ENCODE assay signal across 14 cellular contexts in genomic region chr2:71385008-71385407, GRCh38. TPM values are rescaled to one million over a fixed set of nuclear protein-coding genes. Genes with fewer than 3 reads are reported as not detected.
DNase-seq lines count a peak whose midpoint lies in the region; ATAC-seq, FAIRE-seq and TF ChIP-seq lines count a peak whose summit lies in the region.
"Had no signal": no experiment of that assay in that cellular context is flagged by ENCODE, and none has a peak within 500 bp of the region (broad histone marks: within the 10 kb centered on the region; RNA-seq: fewer than 3 reads in every experiment).

No MANE protein-coding gene starts in this region.

- no peak overlapping the region for H3K27ac Mint-ChIP-seq in Calu3 (ENCODE audit: unreplicated experiment)
- H3K27ac Mint-ChIP-seq: T-helper 2 cell treated with Interferon-gamma antibody and Interleukin-4, amounts not matched to agents 5 μg/mL and 100 μg/mL, for 36 hours had no signal

- peaks cover 21% of the 10 kb centered on the region for H3K36me3 Mint-ChIP-seq in Calu3 (ENCODE audit: insufficient read depth, unreplicated experiment)

- no peaks in the 10 kb centered on the region for H3K9me3 Mint-ChIP-seq in Calu3 (ENCODE audit: low read depth, unreplicated experiment)
- H3K9me3 Mint-ChIP-seq: T-helper 2 cell treated with Interferon-gamma antibody and Interleukin-4, amounts not matched to agents 5 μg/mL and 100 μg/mL, for 36 hours had no signal

- TF ChIP-seq EP300 in HepG2 (IDR thresholded peaks at IDR 0.05; ENCODE audit: low read depth in 2 of 2, low read length in 2 of 2) (no peak), HepG2 (CRISPR knock-in tag; IDR thresholded peaks at IDR 0.05; ENCODE audit: borderline replicate concordance) (no peak)

- H3K36me3 ChIP-seq in HepG2 (replicated peaks in 1 of 2; ENCODE audit: control insufficient read depth in 1 of 2, insufficient read depth in 2 of 2, low read length in 2 of 2), result peaks cover 23 to 79% of the 10 kb centered on the region in 2 experiments

- FAIRE-seq in HepG2 (lab: Jason Lieb, UNC), result no peak

- in situ Hi-C loops in HepG2 (cut with HindIII; ENCODE audit: extremely low pct_ligation_motif_present, low pct_unique_long_range_greater_than_20kb), result no loop called here

- TF ChIP-seq CTCF in HepG2 (CRISPR knock-in tag; IDR thresholded peaks at IDR 0.05) (no peak), Calu3 (IDR thresholded peaks at IDR 0.05; ENCODE audit: unreplicated experiment) (no peak)

- no peaks in the 10 kb centered on the region for H3K4me1 ChIP-seq in HepG2 (ENCODE audit: insufficient read depth, low read length)

- TF ChIP-seq RAD21 in HepG2 (CRISPR knock-in tag; IDR thresholded peaks at IDR 0.05), result no peak

- H3K27ac ChIP-seq in HepG2 (ENCODE audit: extremely low read length, insufficient read depth, low read length), result no peak overlapping the region

- no peaks in the 10 kb centered on the region for H3K27me3 ChIP-seq in HepG2 (ENCODE audit: control insufficient read depth in 1 of 2, insufficient read depth in 2 of 2, low read length in 2 of 2)

- H3K4me2 ChIP-seq in HepG2 (ENCODE audit: low read depth, low read length), result no peak overlapping the region

- CTCF ChIA-PET in HepG2 (lab: Yijun Ruan, JAX; ENCODE audit: low intra/inter-chr PET ratio, low total read pairs), result no interaction called here
- CTCF ChIA-PET in Calu3 (lab: Charles Lee), result no interaction called here

- no peak overlapping the region for H3K9ac ChIP-seq in HepG2 (ENCODE audit: insufficient read depth, low read depth, low read length)

- WGBS in HepG2 (ENCODE audit: low lambda C conversion rate), result 92% methylated on average over 1 of the region's 1 CpG

- H3K4me1 Mint-ChIP-seq in Calu3 (ENCODE audit: low read depth, unreplicated experiment), result no peaks in the 10 kb centered on the region

- H2AFZ ChIP-seq in HepG2 (ENCODE audit: low read length), result no peak overlapping the region

- ATAC-seq in HepG2 (no peak), GM19395 (IDR thresholded peaks at IDR 0.05; ENCODE audit: unreplicated experiment) (no peak), GM18519 (IDR thresholded peaks at IDR 0.05; ENCODE audit: low FRiP score, unreplicated experiment) (no peak)

- BruUV-seq in HepG2 (replicated peaks; lab: Mats Ljungman, UMichigan) (no TSS peak), Calu3 (replicated peaks; lab: Mats Ljungman, UMichigan) (no TSS peak)

- H3K4me3 ChIP-seq in HepG2 (replicated peaks in 1 of 3; ENCODE audit: insufficient read depth in 1 of 3, low read depth in 2 of 3, low read length in 3 of 3), result no peak overlapping the region

- POLR2A ChIA-PET in HepG2 (lab: Yijun Ruan, JAX), result interaction anchor here (0.9 kb wide), 1 partner anchor 54 kb away, joined by 3 read pairs; the partner anchor contains the start of gene ZNF638

- H3K4me3 Mint-ChIP-seq in Calu3 (ENCODE audit: low read depth, unreplicated experiment), result no peak overlapping the region
- H3K4me3 Mint-ChIP-seq: T-helper 2 cell treated with Interferon-gamma antibody and Interleukin-4, amounts not matched to agents 5 μg/mL and 100 μg/mL, for 36 hours had no signal

- no peaks in the 10 kb centered on the region for H3K79me2 ChIP-seq in HepG2 (ENCODE audit: insufficient read depth, low read length)

- H3K9me3 ChIP-seq in HepG2 (ENCODE audit: low read length), result 0 out of 2 replicates have a peak, but pooled peaks cover 4% of the 10 kb centered on the region

- DNase-seq in AG20443 (ENCODE audit: low spot score) (peak; percentile 32), M059J (ENCODE audit: low read depth) (peak; percentile 74), dermis blood vessel endothelial cell (peak; percentile 24), HepG2 (ENCODE audit: low spot score) (no peak), AML-193 (lab: John Stamatoyannopoulos, UW) (no peak), Calu3 (no peak)
- DNase-seq: COR-L47; erythroblast; GOT3; KG1; stimulated activated naive CD4-positive, alpha-beta T cell had no signal

- H4K20me1 ChIP-seq in HepG2 (ENCODE audit: insufficient read depth, low read length), result no peaks in the 10 kb centered on the region; the same call in 1 of the 2 replicates

- intact Hi-C loops in HepG2 (cut with micrococcal nuclease; ENCODE audit: unreplicated experiment), result no loop called here
- intact Hi-C loops in Calu3 (cut with micrococcal nuclease; ENCODE audit: unreplicated experiment), result no loop called here

- H3K27me3 Mint-ChIP-seq in Calu3 (ENCODE audit: unreplicated experiment), result no peaks in the 10 kb centered on the region

- TF ChIP-seq POLR2A in HepG2 (IDR thresholded peaks at IDR 0.05; ENCODE audit: insufficient read depth in 1 of 2, low read depth in 2 of 2, low read length in 2 of 2), result no peak

TF ChIP-seq in HepG2, 621 proteins besides CTCF, POLR2A, EP300 and RAD21:
- TF ChIP-seq CEBPB (IDR thresholded peaks at IDR 0.05; ENCODE audit: borderline replicate concordance, low read depth, low read length) (peak; percentile 34; the same call in 1 of the 2 replicates), POGZ (CRISPR knock-in tag; IDR thresholded peaks at IDR 0.05) (no peak)

RNA-seq across cellular contexts. Expression of gene ZNF638, which starts 53.4 kb away (rescaled TPM):
- total RNA-seq in M059J (2014; rRNA removed; shearing (Covaris generic)), result 43.5 and 44.7 TPM in 2 replicates
- total RNA-seq in dermis blood vessel endothelial cell (128 and 163 TPM in 2 replicates), HepG2 (2016; rRNA removed; fragmentation: Illumina TruSeq; extraction: Trizol) (133 and 144 TPM in 2 replicates), Calu3 (2022) (127 and 132 TPM in 2 replicates)
- total RNA-seq in HepG2 (2016; cell fraction: cytosol; rRNA removed; fragmentation: Illumina TruSeq; extraction: Trizol; ENCODE audit: low read depth), result 144 and 165 TPM in 2 replicates
- 136 and 142 TPM in 2 replicates for total RNA-seq in HepG2 (2016; cell fraction: insoluble cytoplasmic fraction; rRNA removed; fragmentation: Illumina TruSeq; extraction: Trizol)
- total RNA-seq in HepG2 (2016; cell fraction: membrane; rRNA removed; fragmentation: Illumina TruSeq; extraction: Trizol), result 69.6 and 88.9 TPM in 2 replicates
- total RNA-seq in HepG2 (2016; cell fraction: nucleus; rRNA removed; fragmentation: Illumina TruSeq; extraction: Trizol), result 338 and 339 TPM in 2 replicates
- 79.8 and 92.7 TPM in 2 replicates for polyA plus RNA-seq in HepG2 (2011; rRNA removed)
- polyA plus RNA-seq in HepG2 (2011; cell fraction: cytosol; rRNA removed), result 30.4 and 44.2 TPM in 2 replicates
- polyA plus RNA-seq in HepG2 (2011; cell fraction: nucleus; rRNA removed), result 156 and 178 TPM in 2 replicates
- 94.6 and 110 TPM in 2 replicates for polyA plus RNA-seq in HepG2 (2012)
- 8.2 and 8.9 TPM in 2 replicates for polyA plus RNA-seq in HepG2 (2016; cell fraction: cytosol; fragmentation: Illumina TruSeq; extraction: Trizol; ENCODE audit: low read depth)
- 88.5 and 93.4 TPM in 2 replicates for polyA plus RNA-seq in HepG2 (2016; cell fraction: insoluble cytoplasmic fraction; fragmentation: Illumina TruSeq; extraction: Trizol; ENCODE audit: low read depth)
- 13.9 and 16.6 TPM in 2 replicates for polyA plus RNA-seq in HepG2 (2016; cell fraction: membrane; fragmentation: Illumina TruSeq; extraction: Trizol; ENCODE audit: low read depth)
- 235 and 243 TPM in 2 replicates for polyA plus RNA-seq in HepG2 (2016; cell fraction: nucleus; fragmentation: Illumina TruSeq; extraction: Trizol; ENCODE audit: insufficient read depth, low read depth)
- 88.0 and 129 TPM in 2 replicates for polyA minus RNA-seq in HepG2 (2011; rRNA and poly(A)+ RNA removed; ENCODE audit: low replicate concordance)
- polyA minus RNA-seq in HepG2 (2011; cell fraction: cytosol; rRNA and poly(A)+ RNA removed), result 77.1 and 94.9 TPM in 2 replicates
- 881 and 997 TPM in 2 replicates for polyA minus RNA-seq in HepG2 (2011; cell fraction: nucleus; rRNA and poly(A)+ RNA removed)

Comparison
In these comparisons a context has a peak if more than half of its experiments do, and no peak if none do; other contexts are left out.
1. DNase-seq: peak in AG20443 (single experiment), M059J (single experiment) and dermis blood vessel endothelial cell (single experiment); none in HepG2 (single experiment), AML-193 (0 of 2) and Calu3 (single experiment).